Comparison of ENCODE assay signal across 9 cellular contexts in genomic region chr1:241968618-241969017, GRCh38. TPM values are rescaled to one million over a fixed set of nuclear protein-coding genes. Genes with fewer than 3 reads are reported as not detected.
"Had no signal": no experiment of that assay in that cellular context is flagged by ENCODE, and none has a peak within 500 bp of the region (broad histone marks: within the 10 kb centered on the region; RNA-seq: fewer than 3 reads in every experiment).

No MANE protein-coding gene starts in this region.

- ATAC-seq: GM12878 had no signal

- H3K4me3 ChIP-seq: GM12878 had no signal

- DNase-seq: GDM1, GF-D8 had no signal

- FAIRE-seq: G401.6, GM12878, GM12891, GM12892, GM18507, GM19239 had no signal

RNA-seq across cellular contexts. Expression of gene BECN2, which starts 11.1 kb away (rescaled TPM):
- total RNA-seq: G401, GM12878 had no signal
- polyA plus RNA-seq: GM12878 had no signal

RNA-seq across cellular contexts. Expression of gene MAP1LC3C, which starts 30.3 kb away (rescaled TPM):
- total RNA-seq: GM12878 had no signal
